Comparison of ENCODE assay signal across 12 cellular contexts in the genomic region with DNA sequence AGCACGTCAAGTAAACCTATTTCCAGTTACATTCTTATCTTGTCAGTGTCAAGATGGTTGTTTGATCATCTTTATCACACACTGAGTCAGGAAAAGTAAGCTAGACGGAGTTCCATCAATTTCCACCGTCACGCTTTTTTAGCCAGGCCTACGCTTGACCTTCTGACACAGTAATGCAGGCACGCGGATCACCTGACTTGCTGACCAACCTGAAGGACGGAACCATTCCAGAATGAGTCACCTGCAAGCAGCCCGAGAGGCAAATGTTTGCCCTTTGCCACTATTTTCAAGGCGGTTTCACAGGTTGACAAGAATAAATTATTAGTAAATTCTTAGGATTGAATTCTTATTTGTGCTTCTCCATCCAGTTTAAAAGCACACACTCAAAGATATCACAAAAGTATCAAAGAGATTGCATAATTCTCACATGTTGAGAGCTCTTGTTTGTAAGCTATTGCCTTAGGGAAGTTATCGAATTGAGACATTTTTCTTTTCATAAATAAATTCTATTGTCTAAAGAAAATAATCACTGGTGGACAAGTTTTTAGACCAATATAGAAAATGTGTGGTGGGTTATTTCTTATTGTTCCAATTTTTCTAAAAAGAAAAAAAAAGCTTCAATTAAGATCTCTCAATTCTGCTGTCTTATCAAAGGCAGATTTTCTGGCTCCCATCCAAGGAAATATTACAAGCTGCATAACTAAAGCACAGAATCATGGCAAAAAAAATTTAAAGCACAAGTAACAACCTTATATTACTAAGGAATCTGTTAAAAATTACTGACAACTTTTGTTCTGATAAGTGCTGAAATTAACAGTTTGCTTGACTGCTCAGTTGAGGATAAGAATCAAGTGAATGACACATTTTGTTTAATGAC. TPM values are rescaled to one million over a fixed set of nuclear protein-coding genes. Genes with fewer than 3 reads are reported as not detected.
DNase-seq lines count a peak whose midpoint lies in the region; ATAC-seq, FAIRE-seq and TF ChIP-seq lines count a peak whose summit lies in the region.
"Had no signal": no experiment of that assay in that cellular context is flagged by ENCODE, and none has a peak within 500 bp of the region (broad histone marks: within the 10 kb centered on the region; RNA-seq: fewer than 3 reads in every experiment).

No MANE protein-coding gene starts in this region.

- H3K9me3 ChIP-seq in HepG2 (ENCODE audit: low read length) (no peaks in the 10 kb centered on the region), right lobe of liver (no peaks in the 10 kb centered on the region), adipocyte (ENCODE audit: control insufficient read depth, low read length) (no peaks in the 10 kb centered on the region), lung (ENCODE audit: control insufficient read depth in 2 of 2, insufficient read depth in 1 of 2, low read length in 1 of 2) (no peaks in the 10 kb centered on the region)
- H3K9me3 ChIP-seq: right atrium auricular region had no signal

- BruUV-seq in HepG2 (replicated peaks; lab: Mats Ljungman, UMichigan), result no TSS peak

- peaks cover 9% of the 10 kb centered on the region for H3K4me1 ChIP-seq in HepG2 (ENCODE audit: insufficient read depth, low read length)
- H3K4me1 ChIP-seq in right lobe of liver, result no peaks in the 10 kb centered on the region
- H3K4me1 ChIP-seq in adipocyte (ENCODE audit: control insufficient read depth, insufficient read depth, low read length), result no peaks in the 10 kb centered on the region
- H3K4me1 ChIP-seq in lung (ENCODE audit: control insufficient read depth in 2 of 2, insufficient read depth in 2 of 2, low read length in 2 of 2), result peaks cover 0 to 8% of the 10 kb centered on the region in 2 donors

- no peaks in the 10 kb centered on the region for H3K27me3 ChIP-seq in HepG2 (ENCODE audit: control insufficient read depth in 1 of 2, insufficient read depth in 2 of 2, low read length in 2 of 2)
- no peaks in the 10 kb centered on the region for H3K27me3 ChIP-seq in right lobe of liver
- H3K27me3 ChIP-seq in adipocyte (replicated peaks; ENCODE audit: control insufficient read depth, insufficient read depth, low read length), result no peaks in the 10 kb centered on the region
- no peaks in the 10 kb centered on the region for H3K27me3 ChIP-seq in lung (ENCODE audit: control insufficient read depth, insufficient read depth)
- H3K27me3 ChIP-seq in brain microvascular endothelial cell (replicated peaks), result no peaks in the 10 kb centered on the region
- H3K27me3 ChIP-seq: right atrium auricular region had no signal

- TF ChIP-seq EP300 in HepG2 (IDR thresholded peaks at IDR 0.05; ENCODE audit: low read depth in 2 of 2, low read length in 2 of 2), result no peak
- no peak for TF ChIP-seq EP300 in HepG2 (CRISPR knock-in tag; IDR thresholded peaks at IDR 0.05; ENCODE audit: borderline replicate concordance)

- H3K36me3 ChIP-seq in HepG2 (replicated peaks in 1 of 2; ENCODE audit: control insufficient read depth in 1 of 2, insufficient read depth in 2 of 2, low read length in 2 of 2) (peaks cover 23 to 69% of the 10 kb centered on the region in 2 experiments), right lobe of liver (peaks cover 0 to 3% (median 0%) of the 10 kb centered on the region in 4 donors), adipocyte (ENCODE audit: control insufficient read depth, insufficient read depth, low read length, severe bottlenecking) (peaks cover 18% of the 10 kb centered on the region), lung (ENCODE audit: control insufficient read depth in 2 of 2, insufficient read depth in 2 of 2, low read length in 2 of 2) (peaks cover 0 to 4% of the 10 kb centered on the region in 2 donors), brain microvascular endothelial cell (replicated peaks) (no peaks in the 10 kb centered on the region)
- H3K36me3 ChIP-seq: right atrium auricular region had no signal

- POLR2A ChIA-PET in HepG2 (lab: Yijun Ruan, JAX), result no interaction called here

- ATAC-seq in HepG2 (no peak), right lobe of liver (no peak), lung (ENCODE audit: insufficient read depth, low FRiP score) (peak; percentile 75), HG03457 (IDR thresholded peaks at IDR 0.05; ENCODE audit: unreplicated experiment) (no peak)

- TF ChIP-seq POLR2A in HepG2 (IDR thresholded peaks at IDR 0.05; ENCODE audit: insufficient read depth in 1 of 2, low read depth in 2 of 2, low read length in 2 of 2), result no peak
- TF ChIP-seq POLR2A in right lobe of liver (IDR thresholded peaks at IDR 0.05), result no peak

- H3K4me3 ChIP-seq in HepG2 (replicated peaks in 1 of 3; ENCODE audit: insufficient read depth in 1 of 3, low read depth in 2 of 3, low read length in 3 of 3) (no peak overlapping the region), right lobe of liver (no peak overlapping the region), adipocyte (ENCODE audit: low read length) (no peak overlapping the region), lung (no peak overlapping the region), brain microvascular endothelial cell (ENCODE audit: low read depth, low read length) (no peak overlapping the region)
- H3K4me3 ChIP-seq: right atrium auricular region had no signal

- H3K9ac ChIP-seq in HepG2 (ENCODE audit: insufficient read depth, low read depth, low read length) (no peak overlapping the region), adipocyte (ENCODE audit: low read length) (no peak overlapping the region)

- CTCF ChIA-PET in HepG2 (lab: Yijun Ruan, JAX; ENCODE audit: low intra/inter-chr PET ratio, low total read pairs), result no interaction called here

- TF ChIP-seq CTCF in HepG2 (CRISPR knock-in tag; IDR thresholded peaks at IDR 0.05) (no peak), right lobe of liver (IDR thresholded peaks at IDR 0.05) (no peak), lung (IDR thresholded peaks at IDR 0.05; ENCODE audit: control extremely low read depth, extremely low read depth) (no peak), brain microvascular endothelial cell (IDR thresholded peaks at IDR 0.05; ENCODE audit: low read depth, low read length, missing control alignments) (no peak)

- peaks cover 11% of the 10 kb centered on the region for H3K79me2 ChIP-seq in HepG2 (ENCODE audit: insufficient read depth, low read length)

- H3K4me2 ChIP-seq in HepG2 (ENCODE audit: low read depth, low read length), result no peak overlapping the region

- H3K27ac ChIP-seq in HepG2 (ENCODE audit: extremely low read length, insufficient read depth, low read length), result no peak overlapping the region
- no peak overlapping the region for H3K27ac ChIP-seq in right lobe of liver
- no peak overlapping the region for H3K27ac ChIP-seq in lung (ENCODE audit: low read depth in 1 of 2, low read length in 1 of 2)
- H3K27ac ChIP-seq in brain microvascular endothelial cell, result no peak overlapping the region
- H3K27ac ChIP-seq: right atrium auricular region had no signal

- DNase-seq in HepG2 (ENCODE audit: low spot score), result no peak
- DNase-seq in right lobe of liver, result no peak
- DNase-seq in adipocyte (ENCODE audit: low read depth), result peak; percentile 52
- DNase-seq in lung (ENCODE audit: low spot score), result peak; percentile 79
- no peak for DNase-seq in brain microvascular endothelial cell
- no peak for DNase-seq in HuH-7.5 (ENCODE audit: low spot score)
- DNase-seq in stimulated activated CD4-positive, alpha-beta T cell treated with anti-CD3 and anti-CD28 coated beads, Interleukin-4, amount 100 ng/mL, for 4 hours, result no peak
- DNase-seq: activated CD4-positive, CD25-positive, alpha-beta regulatory T cell treated with anti-CD3 and anti-CD28 coated beads, Interleukin-2, amount 50 U/mL, for 72 hours; cerebellar nuclear complex; NK-92 treated with Interleukin-12 subunit alpha and Interleukin-12 subunit beta, amount 100 ng/mL, for 24 hours had no signal

- intact Hi-C loops in HepG2 (cut with micrococcal nuclease; ENCODE audit: unreplicated experiment) (no loop called here), right lobe of liver (cut with DNase I) (no loop called here)

- in situ Hi-C loops in HepG2 (cut with HindIII; ENCODE audit: extremely low pct_ligation_motif_present, low pct_unique_long_range_greater_than_20kb) (no loop called here), brain microvascular endothelial cell (cut with HindIII; ENCODE audit: low pct_ligation_motif_present, low sequenced_read_pairs) (no loop called here)

- no peak overlapping the region for H2AFZ ChIP-seq in HepG2 (ENCODE audit: low read length)

- no peaks in the 10 kb centered on the region for H4K20me1 ChIP-seq in HepG2 (ENCODE audit: insufficient read depth, low read length)

- WGBS in HepG2 (ENCODE audit: low lambda C conversion rate), result 97% methylated on average over 11 of the region's 11 CpGs
- WGBS in right lobe of liver (ENCODE audit: insufficient coverage, low coverage, low lambda C conversion rate, missing lambda C conversion rate), result 89% methylated on average over 11 of the region's 11 CpGs
- WGBS in lung, 2 donors, result 70 to 83% methylated on average over 11 of the region's 11 CpGs

- FAIRE-seq in HepG2 (lab: Jason Lieb, UNC), result peak; percentile 32

- TF ChIP-seq RAD21 in HepG2 (CRISPR knock-in tag; IDR thresholded peaks at IDR 0.05), result no peak

RNA-seq across cellular contexts. Expression of gene UXS1, which starts 31.9 kb away (rescaled TPM):
- total RNA-seq in HepG2 (2016; rRNA removed; fragmentation: Illumina TruSeq; extraction: Trizol), result 35.4 and 53.3 TPM in 2 replicates
- 213 and 242 TPM in 2 replicates for total RNA-seq in HepG2 (2016; cell fraction: cytosol; rRNA removed; fragmentation: Illumina TruSeq; extraction: Trizol; ENCODE audit: low read depth)
- total RNA-seq in HepG2 (2016; cell fraction: insoluble cytoplasmic fraction; rRNA removed; fragmentation: Illumina TruSeq; extraction: Trizol), result 35.4 and 55.0 TPM in 2 replicates
- total RNA-seq in HepG2 (2016; cell fraction: membrane; rRNA removed; fragmentation: Illumina TruSeq; extraction: Trizol), result 82.8 and 94.5 TPM in 2 replicates
- total RNA-seq in HepG2 (2016; cell fraction: nucleus; rRNA removed; fragmentation: Illumina TruSeq; extraction: Trizol), result 81.3 and 87.6 TPM in 2 replicates
- 110 and 117 TPM in 2 replicates for polyA plus RNA-seq in HepG2 (2011; rRNA removed)
- 84.0 and 87.5 TPM in 2 replicates for polyA plus RNA-seq in HepG2 (2011; cell fraction: cytosol; rRNA removed)
- 63.2 and 66.8 TPM in 2 replicates for polyA plus RNA-seq in HepG2 (2011; cell fraction: nucleus; rRNA removed)
- polyA plus RNA-seq in HepG2 (2012), result 66.7 and 76.7 TPM in 2 replicates
- 24.5 and 28.9 TPM in 2 replicates for polyA plus RNA-seq in HepG2 (2016; cell fraction: cytosol; fragmentation: Illumina TruSeq; extraction: Trizol; ENCODE audit: low read depth)
- 51.5 and 54.9 TPM in 2 replicates for polyA plus RNA-seq in HepG2 (2016; cell fraction: insoluble cytoplasmic fraction; fragmentation: Illumina TruSeq; extraction: Trizol; ENCODE audit: low read depth)
- polyA plus RNA-seq in HepG2 (2016; cell fraction: membrane; fragmentation: Illumina TruSeq; extraction: Trizol; ENCODE audit: low read depth), result 39.9 TPM in 2 replicates
- polyA plus RNA-seq in HepG2 (2016; cell fraction: nucleus; fragmentation: Illumina TruSeq; extraction: Trizol; ENCODE audit: insufficient read depth, low read depth), result 128 and 133 TPM in 2 replicates
- polyA minus RNA-seq in HepG2 (2011; rRNA and poly(A)+ RNA removed; ENCODE audit: low replicate concordance), result 33.9 and 171 TPM in 2 replicates
- polyA minus RNA-seq in HepG2 (2011; cell fraction: cytosol; rRNA and poly(A)+ RNA removed), result 65.9 and 83.0 TPM in 2 replicates
- 109 TPM in 2 replicates for polyA minus RNA-seq in HepG2 (2011; cell fraction: nucleus; rRNA and poly(A)+ RNA removed)
- 10 to 100 TPM in 5 of 6 experiments, 1 to 10 TPM in 1; 8.2 to 56.2 (median 14.0) TPM for total RNA-seq in right lobe of liver
- 10 to 100 TPM; 49.5 to 96.5 TPM for total RNA-seq in lung
- 10 to 100 TPM; 24.6 to 36.7 TPM for polyA plus RNA-seq in lung

Comparison
In these comparisons a context has a peak if more than half of its experiments do, and no peak if none do; other contexts are left out.
1. DNase-seq: peak in adipocyte (single experiment) and lung (single experiment); none in HepG2 (single experiment), right lobe of liver (0 of 3), brain microvascular endothelial cell (single experiment), HuH-7.5 (single experiment) and stimulated activated CD4-positive, alpha-beta T cell treated with anti-CD3 and anti-CD28 coated beads, Interleukin-4, amount 100 ng/mL, for 4 hours (0 of 2).